ENCODE assay signal across 17 cellular contexts in the genomic region with DNA sequence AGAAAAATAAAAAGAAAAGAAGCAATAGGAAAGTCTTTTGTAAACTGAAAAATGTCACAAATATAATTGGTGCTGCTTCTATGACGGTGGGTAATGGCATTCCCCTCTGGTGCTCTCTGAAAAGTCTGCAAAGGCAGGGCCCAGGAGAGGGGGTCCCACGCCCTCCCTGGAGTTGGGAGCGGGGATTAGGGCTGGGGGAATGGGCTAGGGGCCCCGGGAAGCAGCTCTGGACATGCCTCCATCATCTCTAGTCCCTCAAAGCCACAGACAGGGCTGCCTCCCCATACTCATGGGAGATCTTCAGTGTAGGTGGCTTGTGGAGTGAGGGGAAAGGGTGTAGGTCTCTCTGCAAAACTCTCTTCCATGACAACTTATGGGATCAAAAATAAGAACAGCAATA. TPM values are rescaled to one million over a fixed set of nuclear protein-coding genes. Genes with fewer than 3 reads are reported as not detected.
DNase-seq lines count a peak whose midpoint lies in the region; ATAC-seq and TF ChIP-seq lines count a peak whose summit lies in the region.
"Had no signal": no experiment of that assay in that cellular context is flagged by ENCODE, and none has a peak within 500 bp of the region (broad histone marks: within the 10 kb centered on the region; RNA-seq: fewer than 3 reads in every experiment).

No MANE protein-coding gene starts in this region.

- CTCF ChIA-PET in activated CD4-positive, alpha-beta memory T cell treated with anti-CD3 and anti-CD28 coated beads, Interleukin-2, amount 10 ng/mL, durations not matched to agents 7 days and 5 days (lab: Charles Lee), result no interaction called here
- CTCF ChIA-PET in activated CD4-positive, alpha-beta memory T cell treated with anti-CD3 and anti-CD28 coated beads for 36 hours (lab: Charles Lee), result no interaction called here
- CTCF ChIA-PET in RWPE1 (lab: Yijun Ruan, JAX), result no interaction called here

- H3K27me3 ChIP-seq in esophagus (ENCODE audit: control insufficient read depth in 1 of 2, insufficient read depth in 2 of 2, low read length in 2 of 2) (no peaks in the 10 kb centered on the region), vagina (no peaks in the 10 kb centered on the region)

- ATAC-seq in stimulated activated memory B cell treated with anti-CD40 and anti-IgM and Interleukin-4, amounts not matched to agents 10 μg/mL and 1 μg/mL and 100 μg/mL, for 72 hours, result no peak
- no peak for ATAC-seq in GM21526 (IDR thresholded peaks at IDR 0.05; ENCODE audit: low FRiP score, unreplicated experiment)

- no peak overlapping the region for H3K4me3 ChIP-seq in esophagus (ENCODE audit: low read depth in 1 of 2, low read length in 2 of 2)
- no peak overlapping the region for H3K4me3 ChIP-seq in vagina

- H3K9me3 ChIP-seq in esophagus (ENCODE audit: control insufficient read depth in 2 of 2, insufficient read depth in 1 of 2, low read depth in 1 of 2, low read length in 1 of 2) (no peaks in the 10 kb centered on the region), vagina (no peaks in the 10 kb centered on the region)
- H3K9me3 ChIP-seq: Caco-2 had no signal

- H3K27ac ChIP-seq in RWPE1, result peak overlapping the region; percentile 75
- peak overlapping the region; percentile 94 to 96 for H3K27ac ChIP-seq in esophagus (ENCODE audit: low read depth in 2 of 2, low read length in 1 of 2)
- H3K27ac ChIP-seq in vagina, result peak overlapping the region; percentile 33
- H3K27ac ChIP-seq: 22Rv1, HL-60 had no signal

- peaks cover 2% of the 10 kb centered on the region for H3K4me1 Mint-ChIP-seq in activated CD4-positive, alpha-beta memory T cell treated with anti-CD3 and anti-CD28 coated beads, Interleukin-2, amount 10 ng/mL, durations not matched to agents 7 days and 5 days
- H3K4me1 Mint-ChIP-seq in activated CD4-positive, alpha-beta memory T cell treated with anti-CD3 and anti-CD28 coated beads for 36 hours (ENCODE audit: low read depth), result no peaks in the 10 kb centered on the region
- H3K4me1 Mint-ChIP-seq in stimulated activated memory B cell treated with anti-CD40 and anti-IgM and Interleukin-4, amounts not matched to agents 10 μg/mL and 1 μg/mL and 100 μg/mL, for 72 hours, result no peaks in the 10 kb centered on the region
- H3K4me1 Mint-ChIP-seq: CD8-positive, alpha-beta memory T cell had no signal

- POLR2A ChIA-PET in activated CD4-positive, alpha-beta memory T cell treated with anti-CD3 and anti-CD28 coated beads, Interleukin-2, amount 10 ng/mL, durations not matched to agents 7 days and 5 days (lab: Charles Lee), result no interaction called here
- POLR2A ChIA-PET in activated CD4-positive, alpha-beta memory T cell treated with anti-CD3 and anti-CD28 coated beads for 36 hours (lab: Charles Lee), result no interaction called here
- POLR2A ChIA-PET in RWPE1 (lab: Yijun Ruan, JAX; ENCODE audit: low non-redundant PET), result no interaction called here

- peaks cover 13% of the 10 kb centered on the region for H3K27me3 Mint-ChIP-seq in activated CD4-positive, alpha-beta memory T cell treated with anti-CD3 and anti-CD28 coated beads, Interleukin-2, amount 10 ng/mL, durations not matched to agents 7 days and 5 days
- H3K27me3 Mint-ChIP-seq in activated CD4-positive, alpha-beta memory T cell treated with anti-CD3 and anti-CD28 coated beads for 36 hours, result peaks cover 26% of the 10 kb centered on the region
- H3K27me3 Mint-ChIP-seq in stimulated activated memory B cell treated with anti-CD40 and anti-IgM and Interleukin-4, amounts not matched to agents 10 μg/mL and 1 μg/mL and 100 μg/mL, for 72 hours, result peaks cover 53% of the 10 kb centered on the region

- TF ChIP-seq POLR2A in vagina (IDR thresholded peaks at IDR 0.05), result no peak

- intact Hi-C loops in activated CD4-positive, alpha-beta memory T cell treated with anti-CD3 and anti-CD28 coated beads for 36 hours (cut with micrococcal nuclease), result no loop called here
- intact Hi-C loops in vagina (cut with DNase I), result no loop called here

- peak; percentile 5 for DNase-seq in activated CD4-positive, alpha-beta memory T cell treated with anti-CD3 and anti-CD28 coated beads, Interleukin-2, amount 10 ng/mL, durations not matched to agents 7 days and 5 days
- DNase-seq in activated CD4-positive, alpha-beta memory T cell treated with anti-CD3 and anti-CD28 coated beads for 36 hours, result no peak
- DNase-seq in RWPE1 (ENCODE audit: low spot score), result no peak
- DNase-seq in vagina (ENCODE audit: extremely low spot score in 2 of 2), result peak in 1 of 2 donors; percentile 28
- DNase-seq in retina, result no peak
- DNase-seq: Caco-2; CD8-positive, alpha-beta memory T cell; DND-41; GDM1; GOT3; HCEC 1CT had no signal

- no peaks in the 10 kb centered on the region for H3K9me3 Mint-ChIP-seq in activated CD4-positive, alpha-beta memory T cell treated with anti-CD3 and anti-CD28 coated beads, Interleukin-2, amount 10 ng/mL, durations not matched to agents 7 days and 5 days
- H3K9me3 Mint-ChIP-seq in activated CD4-positive, alpha-beta memory T cell treated with anti-CD3 and anti-CD28 coated beads for 36 hours, result no peaks in the 10 kb centered on the region
- H3K9me3 Mint-ChIP-seq in stimulated activated memory B cell treated with anti-CD40 and anti-IgM and Interleukin-4, amounts not matched to agents 10 μg/mL and 1 μg/mL and 100 μg/mL, for 72 hours, result no peaks in the 10 kb centered on the region

- TF ChIP-seq CTCF in RWPE1 (conservative IDR thresholded peaks at IDR 0.05; ENCODE audit: low read depth), result no peak
- no peak for TF ChIP-seq CTCF in vagina (IDR thresholded peaks at IDR 0.05)

- no peak overlapping the region for H3K27ac Mint-ChIP-seq in activated CD4-positive, alpha-beta memory T cell treated with anti-CD3 and anti-CD28 coated beads, Interleukin-2, amount 10 ng/mL, durations not matched to agents 7 days and 5 days
- no peak overlapping the region for H3K27ac Mint-ChIP-seq in activated CD4-positive, alpha-beta memory T cell treated with anti-CD3 and anti-CD28 coated beads for 36 hours
- no peak overlapping the region for H3K27ac Mint-ChIP-seq in stimulated activated memory B cell treated with anti-CD40 and anti-IgM and Interleukin-4, amounts not matched to agents 10 μg/mL and 1 μg/mL and 100 μg/mL, for 72 hours
- H3K27ac Mint-ChIP-seq: CD8-positive, alpha-beta memory T cell had no signal

- H3K4me1 ChIP-seq in esophagus (ENCODE audit: control insufficient read depth in 2 of 2, insufficient read depth in 2 of 2, low read length in 1 of 2), result peaks cover under 1 to 16% of the 10 kb centered on the region in 2 donors
- peaks cover 7% of the 10 kb centered on the region for H3K4me1 ChIP-seq in vagina

- H3K36me3 Mint-ChIP-seq in activated CD4-positive, alpha-beta memory T cell treated with anti-CD3 and anti-CD28 coated beads, Interleukin-2, amount 10 ng/mL, durations not matched to agents 7 days and 5 days (ENCODE audit: low read depth), result no peaks in the 10 kb centered on the region
- no peaks in the 10 kb centered on the region for H3K36me3 Mint-ChIP-seq in activated CD4-positive, alpha-beta memory T cell treated with anti-CD3 and anti-CD28 coated beads for 36 hours
- no peaks in the 10 kb centered on the region for H3K36me3 Mint-ChIP-seq in stimulated activated memory B cell treated with anti-CD40 and anti-IgM and Interleukin-4, amounts not matched to agents 10 μg/mL and 1 μg/mL and 100 μg/mL, for 72 hours
- H3K36me3 Mint-ChIP-seq: CD8-positive, alpha-beta memory T cell had no signal

- H3K4me3 Mint-ChIP-seq in activated CD4-positive, alpha-beta memory T cell treated with anti-CD3 and anti-CD28 coated beads, Interleukin-2, amount 10 ng/mL, durations not matched to agents 7 days and 5 days, result no peak overlapping the region
- H3K4me3 Mint-ChIP-seq in activated CD4-positive, alpha-beta memory T cell treated with anti-CD3 and anti-CD28 coated beads for 36 hours, result no peak overlapping the region
- H3K4me3 Mint-ChIP-seq in stimulated activated memory B cell treated with anti-CD40 and anti-IgM and Interleukin-4, amounts not matched to agents 10 μg/mL and 1 μg/mL and 100 μg/mL, for 72 hours, result no peak overlapping the region
- H3K4me3 Mint-ChIP-seq: CD8-positive, alpha-beta memory T cell had no signal

- WGBS in esophagus, 2 donors, result 64 to 76% methylated on average over 4 of the region's 4 CpGs

- H3K36me3 ChIP-seq in esophagus (ENCODE audit: control insufficient read depth in 2 of 2, insufficient read depth in 2 of 2, low read length in 1 of 2) (no peaks in the 10 kb centered on the region), vagina (no peaks in the 10 kb centered on the region)

RNA-seq across cellular contexts. Expression of a gene that starts 7.8 kb away (rescaled TPM):
- total RNA-seq in activated CD4-positive, alpha-beta memory T cell treated with anti-CD3 and anti-CD28 coated beads, Interleukin-2, amount 10 ng/mL, durations not matched to agents 7 days and 5 days, result not detected
- not detected for total RNA-seq in activated CD4-positive, alpha-beta memory T cell treated with anti-CD3 and anti-CD28 coated beads for 36 hours
- 1,000 to 10,000 TPM; 3,283 to 3,991 TPM for polyA plus RNA-seq in esophagus
- total RNA-seq in vagina, result 1,938 TPM
- total RNA-seq: Caco-2; CD8-positive, alpha-beta memory T cell had no signal
- polyA plus RNA-seq: BJ; CD8-positive, alpha-beta memory T cell had no signal

Comparison
In these comparisons a context has a peak if more than half of its experiments do, and no peak if none do; other contexts are left out.
1. H3K27ac ChIP-seq: peak in every context shown above with its lines; median percentile 95 in esophagus; 75 in RWPE1; 33 in vagina.
2. RNA of a gene that starts 7.8 kb away (total RNA-seq): 1,938 TPM in vagina (single experiment); not detected in activated CD4-positive, alpha-beta memory T cell treated with anti-CD3 and anti-CD28 coated beads, Interleukin-2, amount 10 ng/mL, durations not matched to agents 7 days and 5 days and not detected in activated CD4-positive, alpha-beta memory T cell treated with anti-CD3 and anti-CD28 coated beads for 36 hours; every median in the first group is over 1,000 times any median in the second.